6 cellular contexts compared by ENCODE assay signal in genomic region chr16:86421995-86422394, GRCh38.
"Had no signal": no experiment of that assay in that cellular context is flagged by ENCODE, and none has a peak within 500 bp of the region (broad histone marks: within the 10 kb centered on the region; RNA-seq: fewer than 3 reads in every experiment).

No MANE protein-coding gene starts in this region.

- H3K27ac ChIP-seq: HL-60 had no signal

- H3K4me3 Mint-ChIP-seq: IgD-negative memory B cell had no signal

- ATAC-seq: HepG2 had no signal

- DNase-seq: IMR-90, KBM-7 had no signal

- FAIRE-seq: HepG2, HTR-8/SVneo had no signal

- H3K27me3 Mint-ChIP-seq: IgD-negative memory B cell had no signal

- H3K4me1 Mint-ChIP-seq: IgD-negative memory B cell had no signal

- H3K27ac Mint-ChIP-seq: IgD-negative memory B cell had no signal

- H3K36me3 Mint-ChIP-seq: IgD-negative memory B cell had no signal
